26 cellular contexts compared by ENCODE assay signal in the genomic region with DNA sequence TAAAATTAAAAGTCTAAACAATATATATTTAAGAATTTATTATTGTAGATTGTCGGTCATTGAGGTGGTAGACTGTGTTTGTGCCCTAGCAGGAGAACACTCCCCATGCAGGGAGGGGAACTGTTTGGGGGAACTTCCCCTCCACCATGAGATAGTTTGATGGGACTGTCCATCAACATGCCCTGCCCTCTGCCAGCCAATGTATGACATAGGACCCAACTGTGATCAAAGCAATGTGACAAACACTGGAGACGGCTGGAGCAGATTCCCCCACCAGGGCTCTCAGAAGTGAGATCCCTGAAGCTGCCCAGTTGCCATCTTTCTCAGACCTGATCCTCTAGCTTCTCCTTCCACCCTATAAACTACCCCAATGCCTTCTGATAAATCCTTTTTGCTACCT. TPM values are rescaled to one million over a fixed set of nuclear protein-coding genes. Genes with fewer than 3 reads are reported as not detected.
DNase-seq lines count a peak whose midpoint lies in the region; ATAC-seq and TF ChIP-seq lines count a peak whose summit lies in the region.
"Had no signal": no experiment of that assay in that cellular context is flagged by ENCODE, and none has a peak within 500 bp of the region (broad histone marks: within the 10 kb centered on the region; RNA-seq: fewer than 3 reads in every experiment).

No MANE protein-coding gene starts in this region.

- intact Hi-C loops in activated naive CD4-positive, alpha-beta T cell treated with anti-CD3 and anti-CD28 coated beads for 36 hours (cut with micrococcal nuclease), result no loop called here
- intact Hi-C loops in spleen (cut with DNase I; ENCODE audit: low total_unique reads), result no loop called here

- TF ChIP-seq POLR2A in spleen (IDR thresholded peaks at IDR 0.05), result no peak

- no peaks in the 10 kb centered on the region for H3K9me3 ChIP-seq in spleen
- H3K9me3 ChIP-seq: gastroesophageal sphincter, left lung, SJCRH30 had no signal

- CTCF ChIA-PET in activated naive CD4-positive, alpha-beta T cell treated with anti-CD3 and anti-CD28 coated beads for 36 hours (lab: Charles Lee), result no interaction called here
- CTCF ChIA-PET in activated naive CD4-positive, alpha-beta T cell treated with anti-CD3 and anti-CD28 coated beads, Interleukin-2, amount 10 ng/mL, durations not matched to agents 7 days and 5 days (lab: Charles Lee), result no interaction called here

- H3K36me3 ChIP-seq in spleen, result no peaks in the 10 kb centered on the region
- H3K36me3 ChIP-seq: gastroesophageal sphincter, left lung, SJCRH30 had no signal

- H3K4me3 ChIP-seq in spleen, result no peak overlapping the region
- H3K4me3 ChIP-seq: gastroesophageal sphincter, left lung, SJCRH30, smooth muscle cell had no signal

- H3K27me3 Mint-ChIP-seq in activated naive CD4-positive, alpha-beta T cell treated with anti-CD3 and anti-CD28 coated beads for 36 hours (ENCODE audit: low read depth), result no peaks in the 10 kb centered on the region
- H3K27me3 Mint-ChIP-seq in activated naive CD4-positive, alpha-beta T cell treated with anti-CD3 and anti-CD28 coated beads, Interleukin-2, amount 10 ng/mL, durations not matched to agents 7 days and 5 days, result no peaks in the 10 kb centered on the region
- H3K27me3 Mint-ChIP-seq in stimulated activated naive B cell treated with anti-CD40 and anti-IgM and Interleukin-4, amounts not matched to agents 10 μg/mL and 1 μg/mL and 100 μg/mL, for 72 hours, result peaks cover 0 to 4% of the 10 kb centered on the region in 2 donors
- H3K27me3 Mint-ChIP-seq: activated naive CD8-positive, alpha-beta T cell; naive thymus-derived CD4-positive, alpha-beta T cell had no signal

- peak overlapping the region; percentile 78 for H3K27ac ChIP-seq in VCaP
- peak overlapping the region in 2 of 8 donors; percentile 57 for H3K27ac ChIP-seq in spleen
- H3K27ac ChIP-seq: C4-2B, gastroesophageal sphincter, left lung, SJCRH30 had no signal

- H3K4me1 Mint-ChIP-seq in activated naive CD4-positive, alpha-beta T cell treated with anti-CD3 and anti-CD28 coated beads for 36 hours (ENCODE audit: low read depth), result peaks cover 73% of the 10 kb centered on the region
- peaks cover 73% of the 10 kb centered on the region for H3K4me1 Mint-ChIP-seq in activated naive CD4-positive, alpha-beta T cell treated with anti-CD3 and anti-CD28 coated beads, Interleukin-2, amount 10 ng/mL, durations not matched to agents 7 days and 5 days
- peaks cover 27 to 72% of the 10 kb centered on the region in 2 donors for H3K4me1 Mint-ChIP-seq in stimulated activated naive B cell treated with anti-CD40 and anti-IgM and Interleukin-4, amounts not matched to agents 10 μg/mL and 1 μg/mL and 100 μg/mL, for 72 hours

- no peaks in the 10 kb centered on the region for H3K9me3 Mint-ChIP-seq in activated naive CD4-positive, alpha-beta T cell treated with anti-CD3 and anti-CD28 coated beads for 36 hours
- peaks cover 2% of the 10 kb centered on the region for H3K9me3 Mint-ChIP-seq in activated naive CD4-positive, alpha-beta T cell treated with anti-CD3 and anti-CD28 coated beads, Interleukin-2, amount 10 ng/mL, durations not matched to agents 7 days and 5 days
- H3K9me3 Mint-ChIP-seq in stimulated activated naive B cell treated with anti-CD40 and anti-IgM and Interleukin-4, amounts not matched to agents 10 μg/mL and 1 μg/mL and 100 μg/mL, for 72 hours, result peaks cover 3% of the 10 kb centered on the region in 2 donors

- H3K27ac Mint-ChIP-seq in activated naive CD4-positive, alpha-beta T cell treated with anti-CD3 and anti-CD28 coated beads for 36 hours, result peak overlapping the region; percentile 59
- H3K27ac Mint-ChIP-seq in activated naive CD4-positive, alpha-beta T cell treated with anti-CD3 and anti-CD28 coated beads, Interleukin-2, amount 10 ng/mL, durations not matched to agents 7 days and 5 days, result no peak overlapping the region
- peak overlapping the region; percentile 86 for H3K27ac Mint-ChIP-seq in stimulated activated naive B cell treated with anti-CD40 and anti-IgM and Interleukin-4, amounts not matched to agents 10 μg/mL and 1 μg/mL and 100 μg/mL, for 72 hours

- peaks cover 5% of the 10 kb centered on the region for H3K36me3 Mint-ChIP-seq in activated naive CD4-positive, alpha-beta T cell treated with anti-CD3 and anti-CD28 coated beads for 36 hours (ENCODE audit: low read depth)
- peaks cover 9% of the 10 kb centered on the region for H3K36me3 Mint-ChIP-seq in activated naive CD4-positive, alpha-beta T cell treated with anti-CD3 and anti-CD28 coated beads, Interleukin-2, amount 10 ng/mL, durations not matched to agents 7 days and 5 days
- H3K36me3 Mint-ChIP-seq in stimulated activated naive B cell treated with anti-CD40 and anti-IgM and Interleukin-4, amounts not matched to agents 10 μg/mL and 1 μg/mL and 100 μg/mL, for 72 hours, result peaks cover 13 to 22% of the 10 kb centered on the region in 2 donors

- peak; percentile 28 for ATAC-seq in GM18907 (IDR thresholded peaks at IDR 0.05; ENCODE audit: unreplicated experiment)
- ATAC-seq in stimulated activated naive B cell treated with anti-CD40 and anti-IgM and Interleukin-4, amounts not matched to agents 10 μg/mL and 1 μg/mL and 100 μg/mL, for 72 hours (replicated peaks), result peak in 1 of 2 donors; percentile 20
- ATAC-seq: gastroesophageal sphincter; left lung; naive thymus-derived CD4-positive, alpha-beta T cell had no signal

- H3K4me1 ChIP-seq in spleen, result peaks cover 0 to 65% (median 35%) of the 10 kb centered on the region in 6 donors

- WGBS in spleen, 5 donors, result 79 to 100% (median 94%) methylated on average over 2 of the region's 2 CpGs

- TF ChIP-seq CTCF in VCaP (conservative IDR thresholded peaks at IDR 0.05), result no peak
- TF ChIP-seq CTCF in spleen (IDR thresholded peaks at IDR 0.05 in 8 of 11, conservative IDR thresholded peaks at IDR 0.05 in 3 of 11), result no peak

- H3K27me3 ChIP-seq in spleen (replicated peaks in 1 of 7), result no peaks in the 10 kb centered on the region
- H3K27me3 ChIP-seq: gastroesophageal sphincter, left lung, SJCRH30 had no signal

- no peak for DNase-seq in activated naive CD4-positive, alpha-beta T cell treated with anti-CD3 and anti-CD28 coated beads for 36 hours
- DNase-seq in activated naive CD4-positive, alpha-beta T cell treated with anti-CD3 and anti-CD28 coated beads, Interleukin-2, amount 10 ng/mL, durations not matched to agents 7 days and 5 days, result no peak
- DNase-seq in stimulated activated naive B cell treated with anti-CD40 and anti-IgM and Interleukin-4, amounts not matched to agents 10 μg/mL and 1 μg/mL and 100 μg/mL, for 72 hours, result no peak
- DNase-seq in GM19238 (ENCODE audit: insufficient read length, low spot score) (no peak), spleen (no peak)
- DNase-seq: central memory CD4-positive, alpha-beta T cell; dermis blood vessel endothelial cell; EL; GOT3; hypothalamus; KG1; left lung; naive thymus-derived CD4-positive, alpha-beta T cell; NCI-H1694 treated with DMSO at 0.1 percent for 48 hours; NCI-H526 treated with DMSO at 0.1 percent for 48 hours; retina; SJCRH30; stimulated activated CD4-positive, alpha-beta T cell treated with anti-CD3 and anti-CD28 coated beads, Interleukin-2, amount 100 ng/mL, for 48 hours; stimulated activated naive CD4-positive, alpha-beta T cell; T-helper 1 cell had no signal

- no peak overlapping the region for H3K4me3 Mint-ChIP-seq in activated naive CD4-positive, alpha-beta T cell treated with anti-CD3 and anti-CD28 coated beads for 36 hours
- no peak overlapping the region for H3K4me3 Mint-ChIP-seq in activated naive CD4-positive, alpha-beta T cell treated with anti-CD3 and anti-CD28 coated beads, Interleukin-2, amount 10 ng/mL, durations not matched to agents 7 days and 5 days
- H3K4me3 Mint-ChIP-seq in stimulated activated naive B cell treated with anti-CD40 and anti-IgM and Interleukin-4, amounts not matched to agents 10 μg/mL and 1 μg/mL and 100 μg/mL, for 72 hours, result no peak overlapping the region

RNA-seq across cellular contexts. Expression of a gene that starts 44.9 kb away (rescaled TPM):
- 10 to 100 TPM; 67.5 to 78.3 TPM for total RNA-seq in activated naive CD4-positive, alpha-beta T cell treated with anti-CD3 and anti-CD28 coated beads for 36 hours
- 10 to 100 TPM; 39.2 to 74.6 (median 56.4) TPM for total RNA-seq in spleen
- 10 to 100 TPM; 26.3 to 30.0 (median 28.0) TPM for polyA plus RNA-seq in spleen
